24 cellular contexts compared by ENCODE assay signal in genomic region chrX:128543114-128543513, GRCh38.
"Had no signal": no experiment of that assay in that cellular context is flagged by ENCODE, and none has a peak within 500 bp of the region (broad histone marks: within the 10 kb centered on the region; RNA-seq: fewer than 3 reads in every experiment).

No MANE protein-coding gene starts in this region.

- H3K9ac ChIP-seq: neural progenitor cell had no signal

- H2AFZ ChIP-seq: neural progenitor cell had no signal

- DNase-seq: naive thymus-derived CD4-positive, alpha-beta T cell; natural killer cell; occipital lobe; pancreas; psoas muscle; sigmoid colon; small intestine; stimulated activated CD4-positive, alpha-beta T cell treated with anti-CD3 and anti-CD28 coated beads, Interleukin-15, amount 100 ng/mL, for 24 hours; stimulated activated CD4-positive, alpha-beta T cell treated with anti-CD3 and anti-CD28 coated beads, Interleukin-2, amount 100 ng/mL, for 24 hours; stimulated activated CD4-positive, alpha-beta T cell treated with anti-CD3 and anti-CD28 coated beads, Interleukin-2, amount 100 ng/mL, for 48 hours; stimulated activated CD4-positive, alpha-beta T cell treated with anti-CD3 and anti-CD28 coated beads, Interleukin-4, amount 100 ng/mL, for 24 hours; stimulated activated naive B cell treated with anti-CD40 and anti-IgM and Interleukin-4, amounts not matched to agents 10 μg/mL and 1 μg/mL and 100 μg/mL, for 72 hours; stimulated activated naive CD4-positive, alpha-beta T cell treated with Interleukin-2 at 50 U/mL for 16 hours; stomach; thyroid gland; trophoblast cell; upper lobe of left lung had no signal

- H3K4me2 ChIP-seq: neural progenitor cell had no signal

- H3K4me1 ChIP-seq: neural progenitor cell, pancreas, psoas muscle, right lobe of liver, sigmoid colon, stomach, thyroid gland, tibial nerve, upper lobe of left lung, vagina had no signal

- ATAC-seq: naive thymus-derived CD4-positive, alpha-beta T cell; natural killer cell; pancreas; psoas muscle; right cardiac atrium; right lobe of liver; stimulated activated effector memory CD8-positive, alpha-beta T cell treated with anti-CD3 and anti-CD28 coated beads, Interleukin-12 subunit alpha, Interleukin-12 subunit beta, amount 100 ng/mL, for 72 hours; stimulated activated naive B cell treated with anti-CD40 and anti-IgM and Interleukin-4, amounts not matched to agents 10 μg/mL and 1 μg/mL and 100 μg/mL, for 72 hours had no signal

- H3K36me3 ChIP-seq: neural progenitor cell, pancreas, right lobe of liver, sigmoid colon, stomach, thoracic aorta, thyroid gland, tibial nerve, upper lobe of left lung, vagina had no signal

- H3K9me3 ChIP-seq: pancreas, psoas muscle, right lobe of liver, sigmoid colon, thoracic aorta, thyroid gland, vagina had no signal

- H3K4me3 ChIP-seq: neural progenitor cell, pancreas, psoas muscle, right lobe of liver, sigmoid colon, stomach, thoracic aorta, thyroid gland, tibial nerve, upper lobe of left lung, vagina had no signal

- H3K27me3 ChIP-seq: neural progenitor cell, pancreas, right lobe of liver, sigmoid colon, stomach, thyroid gland, tibial nerve, upper lobe of left lung, vagina had no signal

- H3K27ac ChIP-seq: neural progenitor cell, pancreas, psoas muscle, right lobe of liver, sigmoid colon, stomach, thoracic aorta, thyroid gland, tibial nerve, upper lobe of left lung, vagina had no signal
